ENCODE assay signal across 27 cellular contexts in the genomic region with DNA sequence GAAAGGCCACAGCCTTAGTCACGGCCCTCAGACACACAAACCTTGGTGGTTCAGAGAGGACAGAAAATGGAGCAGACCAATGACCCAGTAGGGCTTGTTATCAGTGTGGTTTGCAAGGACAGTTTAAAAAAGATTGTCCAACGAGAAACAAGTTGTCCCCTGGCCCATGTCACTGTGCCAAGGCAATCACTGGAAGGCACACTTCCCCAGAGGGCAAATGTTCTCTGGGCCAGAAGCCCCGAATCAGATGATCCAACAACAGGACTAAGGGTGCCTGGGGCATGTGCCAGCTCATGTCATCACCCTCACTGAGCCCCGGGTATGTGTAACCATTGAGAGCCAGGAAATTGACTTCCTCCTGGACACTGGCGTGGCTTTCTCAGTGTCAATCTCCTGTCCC.
"Had no signal": no experiment of that assay in that cellular context is flagged by ENCODE, and none has a peak within 500 bp of the region (broad histone marks: within the 10 kb centered on the region; RNA-seq: fewer than 3 reads in every experiment).

No MANE protein-coding gene starts in this region.

- ATAC-seq: activated CD8-positive, alpha-beta T cell treated with anti-CD3 and anti-CD28 coated beads for 36 hours; activated naive CD8-positive, alpha-beta T cell treated with anti-CD3 and anti-CD28 coated beads, Interleukin-2, amount 50 U/mL, for 24 hours; activated T-cell treated with anti-CD3 and anti-CD28 coated beads, Interleukin-2, amount 50 U/mL, for 4 hours had no signal

- H3K4me3 ChIP-seq: ascending aorta, cardiac muscle cell had no signal

- H3K27me3 ChIP-seq: ascending aorta, cardiac muscle cell had no signal

- DNase-seq: activated B cell treated with CpG ODN at 0.5 μM for 24 hours; activated CD4-positive, alpha-beta memory T cell treated with anti-CD3 and anti-CD28 coated beads for 36 hours; activated CD4-positive, alpha-beta T cell treated with anti-CD3 and anti-CD28 coated beads for 4 hours; activated CD4-positive, alpha-beta T cell treated with anti-CD3 and anti-CD28 coated beads, Interleukin-2, amount 10 ng/mL, durations not matched to agents 24 days and 14 days; activated CD4-positive, alpha-beta T cell treated with anti-CD3 and anti-CD28 coated beads, Interleukin-2, amount 50 U/mL, for 1 hour; activated CD4-positive, alpha-beta T cell treated with anti-CD3 and anti-CD28 coated beads, Interleukin-2, amount 50 U/mL, for 4 hours; activated CD4-positive, CD25-positive, alpha-beta regulatory T cell treated with anti-CD3 and anti-CD28 coated beads, Interleukin-2, amount 50 U/mL, for 72 hours; activated CD8-positive, alpha-beta memory T cell treated with anti-CD3 and anti-CD28 coated beads, Interleukin-2, amount 50 U/mL, for 4 hours; activated CD8-positive, alpha-beta T cell treated with anti-CD3 and anti-CD28 coated beads for 36 hours; activated effector memory CD4-positive, alpha-beta T cell treated with Interleukin-2 at 50 U/mL for 16 hours; activated gamma-delta T cell; activated naive CD4-positive, alpha-beta T cell treated with anti-CD3 and anti-CD28 coated beads, Interleukin-2, amount 10 ng/mL, durations not matched to agents 7 days and 5 days; activated naive CD4-positive, alpha-beta T cell treated with Interleukin-2 at 50 U/mL for 16 hours; activated naive CD8-positive, alpha-beta T cell treated with anti-CD3 and anti-CD28 coated beads, Interleukin-2, amount 10 ng/mL, durations not matched to agents 7 days and 5 days; activated naive CD8-positive, alpha-beta T cell treated with anti-CD3 and anti-CD28 coated beads, Interleukin-2, amount 50 U/mL, for 24 hours; activated T-cell treated with anti-CD3 and anti-CD28 coated beads for 4 hours; activated T-cell treated with anti-CD3 and anti-CD28 coated beads, Interleukin-2, amount 50 U/mL, for 1 hour; activated T-cell treated with anti-CD3 and anti-CD28 coated beads, Interleukin-2, amount 50 U/mL, for 4 hours; amygdala; anterior cingulate cortex; central memory CD4-positive, alpha-beta T cell; T-helper 1 cell; T-helper 2 cell; T-helper 9 cell had no signal

- H3K27ac ChIP-seq: ascending aorta, cardiac muscle cell, VCaP had no signal

- H3K9me3 ChIP-seq: ascending aorta had no signal

- H3K36me3 ChIP-seq: ascending aorta, cardiac muscle cell had no signal

- H3K4me1 ChIP-seq: ascending aorta had no signal
